In the genomic region with DNA sequence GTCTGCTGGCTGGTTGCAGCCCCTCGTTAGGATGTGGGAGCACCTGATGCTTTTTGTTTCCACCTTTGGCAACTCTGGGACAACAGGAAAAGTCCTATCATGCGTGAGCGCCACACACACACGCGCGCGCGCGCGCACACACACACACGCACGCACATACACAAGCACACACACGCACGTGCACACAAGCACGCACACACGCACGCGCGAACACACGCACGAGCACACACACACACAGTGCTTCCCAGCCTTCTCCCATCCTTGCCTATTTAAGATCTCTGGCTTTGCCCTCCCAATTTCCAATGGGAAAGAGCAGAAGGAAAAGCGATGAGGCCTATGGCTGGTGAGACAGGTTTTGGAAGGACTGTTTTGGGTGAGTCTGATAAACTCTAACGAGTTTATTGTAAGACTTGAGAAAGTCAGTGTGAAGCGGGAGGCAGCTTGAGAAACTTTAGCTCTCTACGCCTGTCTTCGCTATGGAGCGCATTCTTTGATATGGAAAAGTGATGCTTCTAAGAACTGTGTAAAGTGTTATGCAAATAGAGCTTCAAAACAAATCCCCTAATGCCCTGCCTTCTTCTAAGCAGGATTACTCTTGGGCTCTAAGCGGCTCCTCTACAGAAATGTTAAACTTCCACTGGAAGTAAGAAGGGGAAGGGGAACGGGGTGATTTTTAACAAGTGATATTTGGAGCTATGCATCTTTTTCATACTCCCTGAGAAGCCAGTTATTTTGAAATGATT, we compare ENCODE assay signal across 22 cellular contexts. TPM values are rescaled to one million over a fixed set of nuclear protein-coding genes. Genes with fewer than 3 reads are reported as not detected.
DNase-seq lines count a peak whose midpoint lies in the region; ATAC-seq and TF ChIP-seq lines count a peak whose summit lies in the region.
"Had no signal": no experiment of that assay in that cellular context is flagged by ENCODE, and none has a peak within 500 bp of the region (broad histone marks: within the 10 kb centered on the region; RNA-seq: fewer than 3 reads in every experiment).

No MANE protein-coding gene starts in this region.

- POLR2A ChIA-PET in HEK293 (lab: Yijun Ruan, JAX): no interaction called here
- POLR2A ChIA-PET in CD4-positive, alpha-beta T cell (lab: Charles Lee): no interaction called here

- H3K9me3 Mint-ChIP-seq in CD4-positive, alpha-beta T cell: no peaks in the 10 kb centered on the region
- H3K9me3 Mint-ChIP-seq: CD8-positive, alpha-beta memory T cell; dendritic cell treated with granulocyte-macrophage colony-stimulating factor and Interleukin-4, amounts not matched to agents 40 ng/mL and 50 ng/mL, for 4 days; IgD-negative memory B cell; stimulated activated naive CD8-positive, alpha-beta T cell treated with anti-CD3 and anti-CD28 coated beads, Interleukin-15, amount 100 ng/mL, for 72 hours had no signal

- TF ChIP-seq CTCF in HEK293 (tag by site-specific recombination; IDR thresholded peaks at IDR 0.05) (no peak), smooth muscle cell (IDR thresholded peaks at IDR 0.05; ENCODE audit: borderline replicate concordance, insufficient read depth, poor library complexity, severe bottlenecking) (no peak), ovary (IDR thresholded peaks at IDR 0.05) (no peak)
- TF ChIP-seq CTCF in CD4-positive, alpha-beta T cell (IDR thresholded peaks at IDR 0.05): no peak

- H3K9ac ChIP-seq in iPS-18a (ENCODE audit: low read length) (no peak overlapping the region), smooth muscle cell (ENCODE audit: low read depth) (no peak overlapping the region)

- no peak for TF ChIP-seq EP300 in ovary (IDR thresholded peaks at IDR 0.05)

- no peaks in the 10 kb centered on the region for H3K27me3 Mint-ChIP-seq in T-helper 17 cell
- no peaks in the 10 kb centered on the region for H3K27me3 Mint-ChIP-seq in CD4-positive, alpha-beta T cell

- H3K4me1 Mint-ChIP-seq in T-helper 17 cell: peaks cover 2% of the 10 kb centered on the region
- H3K4me1 Mint-ChIP-seq in CD4-positive, alpha-beta T cell (ENCODE audit: low read depth): peaks cover 6% of the 10 kb centered on the region

- no peak overlapping the region for H3K27ac ChIP-seq in HEK293 (ENCODE audit: extremely low read depth, low read depth, low read length)
- no peak overlapping the region for H3K27ac ChIP-seq in iPS-18a (ENCODE audit: low read length)
- no peak overlapping the region for H3K27ac ChIP-seq in smooth muscle cell (ENCODE audit: low read depth)
- H3K27ac ChIP-seq in ovary: no peak overlapping the region
- no peak overlapping the region for H3K27ac ChIP-seq in CD4-positive, alpha-beta T cell (ENCODE audit: low read depth, low read length)
- H3K27ac ChIP-seq: breast epithelium, prostate gland, upper lobe of left lung had no signal

- WGBS in smooth muscle cell (ENCODE audit: low lambda C conversion rate): 20% methylated on average over 29 of the region's 29 CpGs
- 64 to 76% (median 71%) methylated on average over 29 of the region's 29 CpGs for WGBS in ovary, 3 donors

- H3K27ac Mint-ChIP-seq in T-helper 17 cell: peak overlapping the region; percentile 21
- no peak overlapping the region for H3K27ac Mint-ChIP-seq in CD4-positive, alpha-beta T cell
- H3K27ac Mint-ChIP-seq: dendritic cell treated with granulocyte-macrophage colony-stimulating factor and Interleukin-4, amounts not matched to agents 40 ng/mL and 50 ng/mL, for 4 days had no signal

- H3K4me3 ChIP-seq in HEK293 (ENCODE audit: low read depth, low read length) (no peak overlapping the region), iPS-18a (ENCODE audit: low read length) (peak overlapping the region; percentile 55), smooth muscle cell (peak overlapping the region; percentile 29), ovary (no peak overlapping the region)
- H3K4me3 ChIP-seq: breast epithelium, prostate gland, upper lobe of left lung had no signal

- H2AFZ ChIP-seq in smooth muscle cell (ENCODE audit: low read depth): peak overlapping the region; percentile 89

- no peak for TF ChIP-seq POLR2A in ovary (IDR thresholded peaks at IDR 0.05)

- ATAC-seq in T-helper 17 cell: no peak
- no peak for ATAC-seq in CD4-positive, alpha-beta T cell (ENCODE audit: poor library complexity)

- no peak for DNase-seq in T-helper 17 cell
- no peak for DNase-seq in smooth muscle cell (lab: John Stamatoyannopoulos, UW; ENCODE audit: unreplicated experiment)
- DNase-seq in ovary: no peak
- DNase-seq in NCI-H187 (lab: John Stamatoyannopoulos, UW): no peak
- DNase-seq in CD4-positive, alpha-beta T cell: no peak

- peak overlapping the region; percentile 19 for H3K4me3 Mint-ChIP-seq in T-helper 17 cell
- no peak overlapping the region for H3K4me3 Mint-ChIP-seq in CD4-positive, alpha-beta T cell
- H3K4me3 Mint-ChIP-seq: dendritic cell treated with granulocyte-macrophage colony-stimulating factor and Interleukin-4, amounts not matched to agents 40 ng/mL and 50 ng/mL, for 4 days had no signal

- no peaks in the 10 kb centered on the region for H4K20me1 ChIP-seq in smooth muscle cell (ENCODE audit: low read depth)

- H3K9me3 ChIP-seq in HEK293 (ENCODE audit: control insufficient read depth, insufficient read depth, low read depth, low read length) (no peaks in the 10 kb centered on the region), T-helper 17 cell (ENCODE audit: control insufficient read depth, low read length, poor library complexity, severe bottlenecking) (no peaks in the 10 kb centered on the region), iPS-18a (ENCODE audit: control insufficient read depth, low read depth, low read length) (no peaks in the 10 kb centered on the region), smooth muscle cell (replicated peaks; ENCODE audit: low read depth) (no peaks in the 10 kb centered on the region), ovary (no peaks in the 10 kb centered on the region)
- H3K9me3 ChIP-seq in CD4-positive, alpha-beta T cell (ENCODE audit: control insufficient read depth, low read length): no peaks in the 10 kb centered on the region
- H3K9me3 ChIP-seq: breast epithelium, prostate gland, upper lobe of left lung had no signal

- H3K36me3 ChIP-seq in HEK293 (ENCODE audit: control insufficient read depth in 2 of 2, insufficient read depth in 1 of 2, low read length in 2 of 2) (no peaks in the 10 kb centered on the region), iPS-18a (ENCODE audit: control insufficient read depth, low read depth, low read length) (no peaks in the 10 kb centered on the region), smooth muscle cell (ENCODE audit: low read depth) (no peaks in the 10 kb centered on the region), ovary (no peaks in the 10 kb centered on the region)
- H3K36me3 ChIP-seq: breast epithelium, prostate gland, upper lobe of left lung had no signal

- H3K4me2 ChIP-seq in smooth muscle cell: peak overlapping the region; percentile 75

- intact Hi-C loops in ovary (cut with DNase I): no loop called here
- intact Hi-C loops in CD4-positive, alpha-beta T cell (cut with DNase I, micrococcal nuclease): loop anchor here in 1 of 2 experiments (5.0 kb wide), 2 partner anchors 115 to 770 kb away; no protein-coding TSS in a partner anchor

- no peaks in the 10 kb centered on the region for H3K79me2 ChIP-seq in smooth muscle cell (ENCODE audit: low read depth)

- H3K4me1 ChIP-seq in HEK293 (ENCODE audit: control insufficient read depth, insufficient read depth, low read length): no peaks in the 10 kb centered on the region
- H3K4me1 ChIP-seq in iPS-18a (ENCODE audit: control insufficient read depth, low read depth, low read length): peaks cover 45% of the 10 kb centered on the region
- H3K4me1 ChIP-seq in smooth muscle cell (ENCODE audit: low read depth): peaks cover 6% of the 10 kb centered on the region
- H3K4me1 ChIP-seq in ovary (ENCODE audit: insufficient read depth): peaks cover 3% of the 10 kb centered on the region
- H3K4me1 ChIP-seq: breast epithelium, prostate gland had no signal

- peaks cover 34% of the 10 kb centered on the region for H3K27me3 ChIP-seq in iPS-18a (ENCODE audit: control insufficient read depth, insufficient read depth, low read length)
- H3K27me3 ChIP-seq in smooth muscle cell (ENCODE audit: low read depth): no peaks in the 10 kb centered on the region
- H3K27me3 ChIP-seq in ovary: no peaks in the 10 kb centered on the region
- H3K27me3 ChIP-seq in CD4-positive, alpha-beta T cell (ENCODE audit: control insufficient read depth, insufficient read depth, low read length): no peaks in the 10 kb centered on the region
- H3K27me3 ChIP-seq: upper lobe of left lung had no signal

- CTCF ChIA-PET in HEK293 (lab: Yijun Ruan, JAX): interaction anchor here (0.6 to 4.3 kb wide), 33 partner anchors 10 to 786 kb away, joined by 3 to 85 read pairs (median 4); a partner anchor contains a TSS
- CTCF ChIA-PET in CD4-positive, alpha-beta T cell (lab: Charles Lee): interaction anchor here (0.6 to 2.5 kb wide), 10 partner anchors 8 to 217 kb away, joined by 3 to 9 read pairs (median 4); no protein-coding TSS in a partner anchor

- no peaks in the 10 kb centered on the region for H3K36me3 Mint-ChIP-seq in T-helper 17 cell (ENCODE audit: low read depth)
- H3K36me3 Mint-ChIP-seq in CD4-positive, alpha-beta T cell (ENCODE audit: low read depth): no peaks in the 10 kb centered on the region
- H3K36me3 Mint-ChIP-seq: IgD-negative memory B cell had no signal

- H3F3A ChIP-seq in smooth muscle cell (ENCODE audit: low read depth): no peaks in the 10 kb centered on the region

TF ChIP-seq in HEK293, 187 proteins besides CTCF, POLR2A, EP300 and RAD21 (continues in another document):
- TF ChIP-seq, protein P1, sequence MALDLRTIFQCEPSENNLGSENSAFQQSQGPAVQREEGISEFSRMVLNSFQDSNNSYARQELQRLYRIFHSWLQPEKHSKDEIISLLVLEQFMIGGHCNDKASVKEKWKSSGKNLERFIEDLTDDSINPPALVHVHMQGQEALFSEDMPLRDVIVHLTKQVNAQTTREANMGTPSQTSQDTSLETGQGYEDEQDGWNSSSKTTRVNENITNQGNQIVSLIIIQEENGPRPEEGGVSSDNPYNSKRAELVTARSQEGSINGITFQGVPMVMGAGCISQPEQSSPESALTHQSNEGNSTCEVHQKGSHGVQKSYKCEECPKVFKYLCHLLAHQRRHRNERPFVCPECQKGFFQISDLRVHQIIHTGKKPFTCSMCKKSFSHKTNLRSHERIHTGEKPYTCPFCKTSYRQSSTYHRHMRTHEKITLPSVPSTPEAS (tag by site-specific recombination; IDR thresholded peaks at IDR 0.05): peak; percentile 87
- TF ChIP-seq ZNF202 (tag by site-specific recombination; IDR thresholded peaks at IDR 0.05; ENCODE audit: borderline replicate concordance) (no peak), ZNF114 (tag by site-specific recombination; IDR thresholded peaks at IDR 0.05) (no peak), KLF1 (tag by site-specific recombination; IDR thresholded peaks at IDR 0.05) (no peak)

RNA-seq across cellular contexts. Expression of a gene that starts 11.8 kb away (rescaled TPM):
- not detected for total RNA-seq in T-helper 17 cell
- total RNA-seq in smooth muscle cell: not detected in 2 replicates
- polyA plus RNA-seq in smooth muscle cell: not detected in 2 replicates
- total RNA-seq in ovary: under 1 TPM in 5 of 7 donors, not detected in 2; 0.10 to 0.25 (median 0.13) TPM
- under 1 TPM; 0.05 to 0.12 TPM for polyA plus RNA-seq in ovary
- not detected for total RNA-seq in CD4-positive, alpha-beta T cell
- total RNA-seq: breast epithelium; CD8-positive, alpha-beta memory T cell; epithelial cell of proximal tubule; left cardiac atrium; M059J; OCI-LY7; Right ventricle myocardium superior; upper lobe of left lung had no signal
- polyA plus RNA-seq: adipose tissue, IgD-negative memory B cell, neural cell, small intestine had no signal

RNA-seq across cellular contexts. Expression of a gene that starts 58.3 kb away (rescaled TPM):
- total RNA-seq in T-helper 17 cell (not detected), smooth muscle cell (0.45 TPM in 1 of 2 replicates, not detected in the other), ovary (1 to 10 TPM in 1 of 7 donors, under 1 TPM in 5, not detected in 1; 0.13 to 1.1 (median 0.41) TPM)
- polyA plus RNA-seq in smooth muscle cell (not detected in 2 replicates), ovary (under 1 TPM; 0.04 to 0.23 TPM)
- not detected for total RNA-seq in CD4-positive, alpha-beta T cell
- total RNA-seq: breast epithelium; CD8-positive, alpha-beta memory T cell; epithelial cell of proximal tubule; left cardiac atrium; OCI-LY7; Right ventricle myocardium superior; upper lobe of left lung had no signal
- polyA plus RNA-seq: CD8-positive, alpha-beta memory T cell; IgD-negative memory B cell; neural cell; small intestine had no signal

Comparison
In these comparisons a context has a peak if more than half of its experiments do, and no peak if none do; other contexts are left out.
1. H3K4me3 ChIP-seq: peak in iPS-18a (single experiment) and smooth muscle cell (single experiment); none in HEK293 (single experiment) and ovary (single experiment).